In the genomic region with DNA sequence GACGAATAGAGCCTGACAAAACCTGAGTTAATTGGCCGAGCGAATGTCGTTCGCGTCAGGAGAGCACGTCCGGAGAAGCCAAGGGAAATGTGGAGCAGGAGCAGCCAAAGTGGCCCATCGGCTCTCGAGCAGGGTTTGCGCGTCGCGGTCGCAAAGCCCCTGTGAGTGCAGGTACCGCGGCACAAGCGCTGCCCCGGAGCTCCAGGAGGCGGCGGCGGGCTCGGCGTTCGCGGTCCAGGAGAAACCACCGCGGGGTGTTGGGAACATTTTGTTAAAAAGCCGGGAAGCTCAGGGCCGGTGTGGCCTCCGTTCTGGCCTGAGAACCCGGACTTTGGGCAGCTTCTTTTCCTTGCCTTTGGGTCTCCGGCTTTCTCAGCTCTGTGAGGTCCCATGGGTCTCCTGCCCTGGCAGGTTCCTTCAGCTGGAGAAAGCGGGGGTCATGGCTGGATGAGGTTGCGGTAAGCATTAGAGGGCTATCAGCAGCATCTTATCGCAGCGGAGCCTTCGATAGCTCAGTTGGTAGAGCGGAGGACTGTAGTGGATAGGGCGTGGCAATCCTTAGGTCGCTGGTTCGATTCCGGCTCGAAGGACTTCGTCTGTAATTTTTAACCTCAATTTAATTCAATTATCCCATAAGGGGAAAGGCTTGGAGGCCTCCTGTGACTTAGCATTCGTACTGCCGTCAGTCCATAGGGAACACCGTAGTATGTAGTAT, we compare ENCODE assay signal across 8 cellular contexts. TPM values are rescaled to one million over a fixed set of nuclear protein-coding genes. Genes with fewer than 3 reads are reported as not detected.
DNase-seq lines count a peak whose midpoint lies in the region; ATAC-seq and TF ChIP-seq lines count a peak whose summit lies in the region.

No MANE protein-coding gene starts in this region.

- WGBS in HUES64 = under 1% methylated on average over 48 of the region's 48 CpGs

- H2AFZ ChIP-seq in OCI-LY1 (ENCODE audit: low read length) = 0 out of 2 replicates have a peak overlapping the region, but pooled peaks have one; percentile 36

- 0 out of 2 replicates have a peak, but pooled peaks have one; percentile 5 for TF ChIP-seq CTCF in OCI-LY1 (IDR thresholded peaks at IDR 0.05; ENCODE audit: low read length)

- H3K9me2 ChIP-seq in OCI-LY1 (ENCODE audit: low read depth, low read length) = no peaks in the 10 kb centered on the region

- H3K27me3 ChIP-seq in HUES64 (ENCODE audit: insufficient read depth, low read length) (no peaks in the 10 kb centered on the region), OCI-LY1 (ENCODE audit: insufficient read depth, low read length) (no peaks in the 10 kb centered on the region)

- H3K4me3 ChIP-seq in HUES64 (ENCODE audit: low read length) (peak overlapping the region; percentile 66), OCI-LY1 (ENCODE audit: low read depth, low read length, poor library complexity, severe bottlenecking) (peak overlapping the region; percentile 98)

- H3K9ac ChIP-seq in HUES64 (ENCODE audit: low read depth, low read length) (peak overlapping the region; percentile 63), OCI-LY1 (ENCODE audit: low read length) (peak overlapping the region; percentile 93)

- peak; percentile 96 for DNase-seq in DMS 273 (lab: John Stamatoyannopoulos, UW; ENCODE audit: unreplicated experiment)
- peak; percentile 90 for DNase-seq in activated T-cell treated with anti-CD3 and anti-CD28 coated beads for 24 hours (ENCODE audit: low read depth)
- DNase-seq in epithelial cell of prostate (ENCODE audit: low read depth, low spot score) = peak; percentile 81
- peak; percentile 94 for DNase-seq in mucosa of gallbladder (ENCODE audit: low spot score)
- peak; percentile 77 to 87 for DNase-seq in stimulated activated CD8-positive, alpha-beta memory T cell treated with anti-CD3 and anti-CD28 coated beads, Interleukin-4, amount 100 ng/mL, for 4 hours (ENCODE audit: low read depth in 2 of 2, low spot score in 1 of 2)

- H3K27ac ChIP-seq in HUES64 (ENCODE audit: low read depth, low read length) (peak overlapping the region; percentile 44; the same call in 1 of the 2 replicates), OCI-LY1 (ENCODE audit: low read depth, low read length, poor library complexity, severe bottlenecking) (peak overlapping the region; percentile 79), epithelial cell of prostate (peak overlapping the region; percentile 76)

- H3K4me1 ChIP-seq in HUES64 (ENCODE audit: insufficient read depth, low read length) (no peaks in the 10 kb centered on the region), OCI-LY1 (ENCODE audit: insufficient read depth, low read length, severe bottlenecking) (peaks cover 17% of the 10 kb centered on the region)

- peak overlapping the region; percentile 97 for H3K4me2 ChIP-seq in OCI-LY1 (ENCODE audit: low read length)

- H4K20me1 ChIP-seq in OCI-LY1 (ENCODE audit: insufficient read depth, low read length) = no peaks in the 10 kb centered on the region

- no peaks in the 10 kb centered on the region for H3K79me2 ChIP-seq in OCI-LY1 (ENCODE audit: insufficient read depth, low read length)

- no peaks in the 10 kb centered on the region for H3F3A ChIP-seq in OCI-LY1 (ENCODE audit: insufficient read depth, low read length)

- peaks cover 21% of the 10 kb centered on the region for H3K36me3 ChIP-seq in HUES64 (ENCODE audit: insufficient read depth, low read length)
- H3K36me3 ChIP-seq in OCI-LY1 (ENCODE audit: insufficient read depth, low read length) = peaks cover 21% of the 10 kb centered on the region; the same call in 1 of the 2 replicates

- no peaks in the 10 kb centered on the region for H3K9me3 ChIP-seq in HUES64 (ENCODE audit: insufficient read depth, low read depth, low read length)
- no peaks in the 10 kb centered on the region for H3K9me3 ChIP-seq in OCI-LY1 (ENCODE audit: low read length)

- peak; percentile 45 for ATAC-seq in GM21515 (IDR thresholded peaks at IDR 0.05; ENCODE audit: unreplicated experiment)

RNA-seq across cellular contexts. Expression of a gene that starts 1.0 kb away (rescaled TPM):
- 35.8 TPM for polyA plus RNA-seq in HUES64 (2013, experiment 1 of 2)
- 52.5 TPM for polyA plus RNA-seq in HUES64 (2013, experiment 2 of 2)
- total RNA-seq in mucosa of gallbladder = 27.9 TPM

RNA-seq across cellular contexts. Expression of a gene that starts 17.7 kb away (rescaled TPM):
- polyA plus RNA-seq in HUES64 (2013, experiment 1 of 2) = 31.8 TPM
- polyA plus RNA-seq in HUES64 (2013, experiment 2 of 2) = 38.0 TPM
- total RNA-seq in mucosa of gallbladder = 80.0 TPM

RNA-seq across cellular contexts. Expression of a gene that starts 21.0 kb away (rescaled TPM):
- 170 TPM for polyA plus RNA-seq in HUES64 (2013, experiment 1 of 2)
- 183 TPM for polyA plus RNA-seq in HUES64 (2013, experiment 2 of 2)
- total RNA-seq in mucosa of gallbladder = 323 TPM

RNA-seq across cellular contexts. Expression of a gene that starts 28.0 kb away (rescaled TPM):
- 5.9 TPM for polyA plus RNA-seq in HUES64 (2013, experiment 1 of 2)
- 8.4 TPM for polyA plus RNA-seq in HUES64 (2013, experiment 2 of 2)
- total RNA-seq in mucosa of gallbladder = 210 TPM

RNA-seq across cellular contexts. Expression of a gene that starts 36.1 kb away (rescaled TPM):
- 4.0 TPM for polyA plus RNA-seq in HUES64 (2013, experiment 1 of 2)
- polyA plus RNA-seq in HUES64 (2013, experiment 2 of 2) = 3.6 TPM
- total RNA-seq in mucosa of gallbladder = 6.1 TPM

Comparison
In these comparisons a context has a peak if more than half of its experiments do, and no peak if none do; other contexts are left out.
1. Peak in every context shown above with its lines: DNase-seq, ATAC-seq, H3K4me3 ChIP-seq and H3K27ac ChIP-seq.